Comparison of ENCODE assay signal across 24 cellular contexts in the genomic region with DNA sequence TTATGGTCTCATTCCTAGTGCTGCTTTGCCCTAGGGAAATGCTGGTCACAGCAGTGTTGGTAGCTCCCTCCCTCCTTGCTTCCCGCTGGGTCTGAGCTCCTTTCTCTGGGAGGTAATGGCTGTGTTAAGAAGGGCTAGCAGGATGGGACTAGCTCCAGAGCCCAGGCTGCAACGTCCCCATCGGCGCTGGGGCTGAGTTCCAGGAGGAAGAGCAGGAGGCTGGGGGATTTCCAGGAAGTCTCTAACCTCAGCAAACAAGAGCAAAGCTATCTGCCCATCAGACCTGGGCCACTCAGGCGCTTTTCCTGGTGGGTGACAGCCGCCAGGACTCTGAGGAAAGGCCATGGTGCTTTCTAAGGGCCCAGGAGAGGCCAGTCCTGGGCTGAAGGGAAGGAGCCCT.
DNase-seq lines count a peak whose midpoint lies in the region; ATAC-seq and TF ChIP-seq lines count a peak whose summit lies in the region.
"Had no signal": no experiment of that assay in that cellular context is flagged by ENCODE, and none has a peak within 500 bp of the region (broad histone marks: within the 10 kb centered on the region; RNA-seq: fewer than 3 reads in every experiment).

No MANE protein-coding gene starts in this region.

- H3K27ac ChIP-seq in Peyer's patch, result peak overlapping the region; percentile 25 to 59 (median 48)
- H3K27ac ChIP-seq in lower lobe of right lung, result no peak overlapping the region
- peak overlapping the region in 2 of 5 donors; percentile 25 to 52 for H3K27ac ChIP-seq in stomach
- H3K27ac ChIP-seq: A549, KMS-11, RWPE1 had no signal

- no peak overlapping the region for H3K4me3 ChIP-seq in Peyer's patch
- H3K4me3 ChIP-seq in lower lobe of right lung, result no peak overlapping the region
- no peak overlapping the region for H3K4me3 ChIP-seq in stomach
- H3K4me3 ChIP-seq in Caco-2 (ENCODE audit: low read depth, low read length), result no peak overlapping the region
- H3K4me3 ChIP-seq: A549, breast epithelium, mucosa of descending colon had no signal

- no peaks in the 10 kb centered on the region for H3K36me3 Mint-ChIP-seq in Caco-2 (ENCODE audit: insufficient read depth, unreplicated experiment)

- peak in 1 of 2 donors; percentile 11 for ATAC-seq in lower lobe of right lung
- ATAC-seq: A549, left ventricle myocardium superior, mucosa of descending colon, SK-N-SH treated with all-trans-retinoic acid at 6 μM for 48 hours had no signal

- H3K36me3 ChIP-seq in Peyer's patch (no peaks in the 10 kb centered on the region), lower lobe of right lung (no peaks in the 10 kb centered on the region), stomach (no peaks in the 10 kb centered on the region), Caco-2 (ENCODE audit: control insufficient read depth, insufficient read depth, low read length) (no peaks in the 10 kb centered on the region)
- H3K36me3 ChIP-seq: breast epithelium had no signal

- H3K9me3 ChIP-seq in Peyer's patch (peaks cover 0 to 12% (median 0%) of the 10 kb centered on the region in 4 donors), lower lobe of right lung (peaks cover 22% of the 10 kb centered on the region), stomach (peaks cover 7 to 24% (median 20%) of the 10 kb centered on the region in 4 donors), Caco-2 (peaks cover 20% of the 10 kb centered on the region)
- H3K9me3 ChIP-seq: A549 had no signal

- no TSS peak for BruUV-seq in Caco-2 (replicated peaks; lab: Mats Ljungman, UMichigan)

- H3K4me3 Mint-ChIP-seq in Caco-2 (ENCODE audit: unreplicated experiment), result no peak overlapping the region
- H3K4me3 Mint-ChIP-seq: B cell; HFFc6; neural crest cell; stimulated activated naive CD8-positive, alpha-beta T cell treated with anti-CD3 and anti-CD28 coated beads, Interleukin-15, Interleukin-2, amounts not matched to agents 100 ng/mL and 50 ng/mL, for 24 hours had no signal

- DNase-seq in activated T-cell treated with anti-CD3 and anti-CD28 coated beads, Interleukin-2, amount 50 U/mL, for 1 hour, result peak; percentile 1
- DNase-seq in activated T-cell treated with anti-CD3 and anti-CD28 coated beads, Interleukin-2, amount 50 U/mL, for 48 hours, result no peak
- peak in 2 of 3 donors; percentile 28 to 42 for DNase-seq in Peyer's patch
- peak; percentile 24 for DNase-seq in lower lobe of right lung
- peak; percentile 23 for DNase-seq in stomach
- DNase-seq in SKM-1 (lab: John Stamatoyannopoulos, UW; ENCODE audit: unreplicated experiment), result no peak
- DNase-seq in NAMALWA (ENCODE audit: low spot score), result no peak
- no peak for DNase-seq in Caco-2
- DNase-seq: activated naive CD4-positive, alpha-beta T cell; Calu3; HFFc6; left ventricle myocardium superior; mucosa of descending colon; NCI-H1694; NCI-H69; stimulated activated CD4-positive, alpha-beta T cell treated with anti-CD3 and anti-CD28 coated beads, Interleukin-4, amount 100 ng/mL, for 4 hours had no signal

- CTCF ChIA-PET in Caco-2 (lab: Charles Lee), result no interaction called here

- H3K27me3 ChIP-seq in Peyer's patch, result no peaks in the 10 kb centered on the region
- peaks cover 2% of the 10 kb centered on the region for H3K27me3 ChIP-seq in lower lobe of right lung (ENCODE audit: low read depth)
- H3K27me3 ChIP-seq in stomach, result no peaks in the 10 kb centered on the region
- H3K27me3 ChIP-seq in Caco-2 (replicated peaks; ENCODE audit: control insufficient read depth, insufficient read depth, low read length), result no peaks in the 10 kb centered on the region
- H3K27me3 ChIP-seq: breast epithelium had no signal

- H3K4me1 Mint-ChIP-seq in Caco-2 (ENCODE audit: low read depth, unreplicated experiment), result no peaks in the 10 kb centered on the region
- H3K4me1 Mint-ChIP-seq: B cell, neural crest cell had no signal

- TF ChIP-seq POLR2A in Peyer's patch (IDR thresholded peaks at IDR 0.05), result no peak
- no peak for TF ChIP-seq POLR2A in stomach (IDR thresholded peaks at IDR 0.05)

- no peaks in the 10 kb centered on the region for H3K27me3 Mint-ChIP-seq in Caco-2 (ENCODE audit: insufficient read depth, unreplicated experiment)

- no peak for TF ChIP-seq EP300 in stomach (IDR thresholded peaks at IDR 0.05)

- H3K4me1 ChIP-seq in Peyer's patch (no peaks in the 10 kb centered on the region), lower lobe of right lung (no peaks in the 10 kb centered on the region), stomach (no peaks in the 10 kb centered on the region), Caco-2 (no peaks in the 10 kb centered on the region)
- H3K4me1 ChIP-seq: A549, breast epithelium had no signal

- intact Hi-C loops in lower lobe of right lung (cut with DNase I) (no loop called here), stomach (cut with DNase I; ENCODE audit: low total_unique reads) (no loop called here), Caco-2 (cut with micrococcal nuclease; ENCODE audit: unreplicated experiment) (no loop called here)

- TF ChIP-seq CTCF in Peyer's patch (IDR thresholded peaks at IDR 0.05) (no peak), lower lobe of right lung (IDR thresholded peaks at IDR 0.05) (no peak), stomach (IDR thresholded peaks at IDR 0.05) (no peak), Caco-2 (IDR thresholded peaks at IDR 0.05; ENCODE audit: insufficient read depth in 1 of 2, low read depth in 1 of 2, low read length in 1 of 2, severe bottlenecking in 1 of 2, unreplicated experiment in 1 of 2) (no peak)

- peaks cover 16% of the 10 kb centered on the region for H3K9me3 Mint-ChIP-seq in Caco-2 (ENCODE audit: unreplicated experiment)

- POLR2A ChIA-PET in Caco-2 (lab: Charles Lee), result no interaction called here

- WGBS in stomach, 5 donors, result 49 to 58% (median 52%) methylated on average over 6 of the region's 6 CpGs

- no peak overlapping the region for H3K27ac Mint-ChIP-seq in Caco-2 (ENCODE audit: unreplicated experiment)
- H3K27ac Mint-ChIP-seq: B cell; HFFc6; stimulated activated naive CD8-positive, alpha-beta T cell treated with anti-CD3 and anti-CD28 coated beads, Interleukin-15, Interleukin-2, amounts not matched to agents 100 ng/mL and 50 ng/mL, for 24 hours had no signal

Comparison
In these comparisons a context has a peak if more than half of its experiments do, and no peak if none do; other contexts are left out.
1. DNase-seq: peak in activated T-cell treated with anti-CD3 and anti-CD28 coated beads, Interleukin-2, amount 50 U/mL, for 1 hour (single experiment), Peyer's patch (2 of 3), lower lobe of right lung (single experiment) and stomach (single experiment); none in activated T-cell treated with anti-CD3 and anti-CD28 coated beads, Interleukin-2, amount 50 U/mL, for 48 hours (0 of 2), SKM-1 (single experiment), NAMALWA (single experiment) and Caco-2 (0 of 2).